ENCODE assay signal across 8 cellular contexts in genomic region chr14:93648440-93649168, GRCh38.
DNase-seq lines count a peak whose midpoint lies in the region; ATAC-seq and TF ChIP-seq lines count a peak whose summit lies in the region.

No MANE protein-coding gene starts in this region.

- H3K27me3 Mint-ChIP-seq in Caco-2 (ENCODE audit: insufficient read depth, unreplicated experiment), result peaks cover 10% of the 10 kb centered on the region

- H3K4me3 Mint-ChIP-seq in Caco-2 (ENCODE audit: unreplicated experiment), result no peak overlapping the region

- DNase-seq in Caco-2 (peak; percentile 39 to 44), GM23248 (peak; percentile 10), RPMI8226 (peak; percentile 51), middle frontal gyrus (ENCODE audit: extremely low spot score, low spot score) (no peak), AG20443 (ENCODE audit: low spot score) (no peak), GM19240 (ENCODE audit: insufficient read length, low spot score) (no peak)
- DNase-seq in activated effector memory CD4-positive, alpha-beta T cell treated with anti-CD3 and anti-CD28 coated beads, Interleukin-2, amount 50 U/mL, for 16 hours, result no peak

- no peak overlapping the region for H2AFZ ChIP-seq in GM23248

- no peaks in the 10 kb centered on the region for H3F3A ChIP-seq in GM23248 (ENCODE audit: insufficient read depth)

- H3K27me3 ChIP-seq in Caco-2 (replicated peaks; ENCODE audit: control insufficient read depth, insufficient read depth, low read length) (no peaks in the 10 kb centered on the region), GM23248 (replicated peaks; ENCODE audit: insufficient read depth) (no peaks in the 10 kb centered on the region; the same call in 1 of the 2 replicates), gastroesophageal sphincter (peaks cover 3% of the 10 kb centered on the region)

- H4K20me1 ChIP-seq in GM23248 (ENCODE audit: insufficient read depth), result no peaks in the 10 kb centered on the region

- no peaks in the 10 kb centered on the region for H3K79me2 ChIP-seq in GM23248 (ENCODE audit: insufficient read depth)

- no peaks in the 10 kb centered on the region for H3K4me1 Mint-ChIP-seq in Caco-2 (ENCODE audit: low read depth, unreplicated experiment)

- no peak for TF ChIP-seq POLR2A in gastroesophageal sphincter (IDR thresholded peaks at IDR 0.05)

- H3K9me3 Mint-ChIP-seq in Caco-2 (ENCODE audit: unreplicated experiment), result peaks cover 9% of the 10 kb centered on the region

- ATAC-seq in gastroesophageal sphincter, result no peak

- H3K36me3 Mint-ChIP-seq in Caco-2 (ENCODE audit: insufficient read depth, unreplicated experiment), result no peaks in the 10 kb centered on the region

- H3K9me3 ChIP-seq in Caco-2, result no peaks in the 10 kb centered on the region
- no peaks in the 10 kb centered on the region for H3K9me3 ChIP-seq in GM23248 (ENCODE audit: low read depth)
- no peaks in the 10 kb centered on the region for H3K9me3 ChIP-seq in gastroesophageal sphincter

- in situ Hi-C loops in GM23248 (cut with MboI), result no loop called here

- H3K4me1 ChIP-seq in Caco-2 (no peaks in the 10 kb centered on the region), GM23248 (ENCODE audit: insufficient read depth) (no peaks in the 10 kb centered on the region), gastroesophageal sphincter (no peaks in the 10 kb centered on the region)

- H3K4me3 ChIP-seq in Caco-2 (ENCODE audit: low read depth, low read length) (no peak overlapping the region), GM23248 (no peak overlapping the region), gastroesophageal sphincter (no peak overlapping the region)

- no peaks in the 10 kb centered on the region for H3K36me3 ChIP-seq in Caco-2 (ENCODE audit: control insufficient read depth, insufficient read depth, low read length)
- H3K36me3 ChIP-seq in GM23248 (ENCODE audit: low read depth), result no peaks in the 10 kb centered on the region
- no peaks in the 10 kb centered on the region for H3K36me3 ChIP-seq in gastroesophageal sphincter

- H3K4me2 ChIP-seq in GM23248 (ENCODE audit: unreplicated experiment), result no peak overlapping the region

- BruUV-seq in Caco-2 (replicated peaks; lab: Mats Ljungman, UMichigan), result no TSS peak

- no peak for TF ChIP-seq EP300 in gastroesophageal sphincter (IDR thresholded peaks at IDR 0.05)

- H3K27ac Mint-ChIP-seq in Caco-2 (ENCODE audit: unreplicated experiment), result no peak overlapping the region

- H3K27ac ChIP-seq in GM23248, result no peak overlapping the region
- H3K27ac ChIP-seq in gastroesophageal sphincter, result no peak overlapping the region

- intact Hi-C loops in Caco-2 (cut with micrococcal nuclease; ENCODE audit: unreplicated experiment), result no loop called here

- no peaks in the 10 kb centered on the region for H3K9me2 ChIP-seq in GM23248 (ENCODE audit: insufficient read depth)

- TF ChIP-seq CTCF in Caco-2 (IDR thresholded peaks at IDR 0.05; ENCODE audit: insufficient read depth in 1 of 2, low read depth in 1 of 2, low read length in 1 of 2, severe bottlenecking in 1 of 2, unreplicated experiment in 1 of 2) (peak; percentile 45 to 67), gastroesophageal sphincter (IDR thresholded peaks at IDR 0.05) (peak in 3 of 4 experiments; percentile 25 to 47 (median 33))

- WGBS in GM23248 (ENCODE audit: low coverage in 1 of 2, low lambda C conversion rate in 2 of 2, missing lambda C conversion rate in 2 of 2), 2 experiments, result 49 to 54% methylated on average over 5 of the region's 5 CpGs
- WGBS in gastroesophageal sphincter (ENCODE audit: low coverage in 1 of 2), 2 donors, result 11 to 53% methylated on average over 2 to 5 of the region's 5 CpGs

- POLR2A ChIA-PET in Caco-2 (lab: Charles Lee), result no interaction called here

- no peak overlapping the region for H3K9ac ChIP-seq in GM23248

- CTCF ChIA-PET in Caco-2 (lab: Charles Lee), result interaction anchor here (0.5 to 0.6 kb wide), 2 partner anchors 253 to 255 kb away, joined by 4 read pairs; no protein-coding TSS in a partner anchor

Comparison
In these comparisons a context has a peak if more than half of its experiments do, and no peak if none do; other contexts are left out.
1. DNase-seq: peak in Caco-2 (2 of 2), GM23248 (single experiment) and RPMI8226 (single experiment); none in middle frontal gyrus (single experiment), AG20443 (single experiment), activated effector memory CD4-positive, alpha-beta T cell treated with anti-CD3 and anti-CD28 coated beads, Interleukin-2, amount 50 U/mL, for 16 hours (single experiment) and GM19240 (single experiment).